13 cellular contexts compared by ENCODE assay signal in genomic region chr15:29871401-29871800, GRCh38. TPM values are rescaled to one million over a fixed set of nuclear protein-coding genes. Genes with fewer than 3 reads are reported as not detected.
A peak's percentile ranks its signal among the peaks of the same experiment; 100 is the strongest.
DNase-seq lines count a peak whose midpoint lies in the region; ATAC-seq and TF ChIP-seq lines count a peak whose summit lies in the region.
"Had no signal": no experiment of that assay in that cellular context is flagged by ENCODE, and none has a peak within 500 bp of the region (broad histone marks: within the 10 kb centered on the region; RNA-seq: fewer than 3 reads in every experiment).

No MANE protein-coding gene starts in this region.

- peak overlapping the region; percentile 72 for H3K27ac ChIP-seq in cingulate gyrus (ENCODE audit: low read depth, low read length)
- peak overlapping the region; percentile 82 for H3K27ac ChIP-seq in left ventricle myocardium inferior (replicated peaks)
- H3K27ac ChIP-seq in psoas muscle, result peak overlapping the region; percentile 71
- H3K27ac ChIP-seq in uterus, result peak overlapping the region; percentile 78 to 91
- H3K27ac ChIP-seq: WERI-Rb-1 had no signal

- peak; percentile 65 for DNase-seq in left ventricle myocardium inferior
- peak; percentile 26 to 74 for DNase-seq in psoas muscle
- peak; percentile 80 to 87 for DNase-seq in uterus
- DNase-seq in NCI-H524 (lab: John Stamatoyannopoulos, UW), result no peak
- no peak for DNase-seq in NCI-H345 treated with DMSO at 0.1 percent for 48 hours (lab: John Stamatoyannopoulos, UW; ENCODE audit: unreplicated experiment)
- no peak for DNase-seq in globus pallidus (ENCODE audit: low spot score)
- DNase-seq: activated CD8-positive, alpha-beta memory T cell treated with anti-CD3 and anti-CD28 coated beads for 24 hours; activated gamma-delta T cell; NCI-H1694; NCI-H524 treated with DMSO at 0.1 percent for 48 hours; PC-3; WERI-Rb-1 had no signal

- 49 to 59% (median 57%) methylated on average over 19 of the region's 19 CpGs for WGBS in psoas muscle, 3 donors

- no peaks in the 10 kb centered on the region for H3K9me3 ChIP-seq in left ventricle myocardium inferior (replicated peaks)
- no peaks in the 10 kb centered on the region for H3K9me3 ChIP-seq in psoas muscle
- H3K9me3 ChIP-seq in uterus, result no peaks in the 10 kb centered on the region

- H3K4me1 ChIP-seq in left ventricle myocardium inferior (peaks cover 63% of the 10 kb centered on the region), psoas muscle (no peaks in the 10 kb centered on the region), uterus (peaks cover 3 to 8% of the 10 kb centered on the region in 2 donors)

- H3K27me3 ChIP-seq in left ventricle myocardium inferior (ENCODE audit: low read depth), result no peaks in the 10 kb centered on the region
- no peaks in the 10 kb centered on the region for H3K27me3 ChIP-seq in psoas muscle (ENCODE audit: insufficient read depth in 3 of 3, low read length in 2 of 3)
- no peaks in the 10 kb centered on the region for H3K27me3 ChIP-seq in uterus

- H3K36me3 ChIP-seq in left ventricle myocardium inferior (no peaks in the 10 kb centered on the region), psoas muscle (ENCODE audit: insufficient read depth in 1 of 2, low read depth in 1 of 2) (no peaks in the 10 kb centered on the region), uterus (no peaks in the 10 kb centered on the region)
- H3K36me3 ChIP-seq: WERI-Rb-1 had no signal

- peak in 3 of 4 donors; percentile 21 to 61 (median 46) for ATAC-seq in psoas muscle
- ATAC-seq: PC-3 had no signal

- intact Hi-C loops in left ventricle myocardium inferior (cut with micrococcal nuclease) (no loop called here), psoas muscle (cut with DNase I) (loop anchor here in 1 of 2 donors (5.0 kb wide), 1 partner anchor 49 kb away; the partner anchor contains the start of gene TJP1), uterus (cut with DNase I; ENCODE audit: low total_unique reads) (no loop called here)

- TF ChIP-seq POLR2A in uterus (IDR thresholded peaks at IDR 0.05), result peak in 1 of 2 donors; percentile 20

- TF ChIP-seq CTCF in left ventricle myocardium inferior (IDR thresholded peaks at IDR 0.05; ENCODE audit: borderline replicate concordance), result no peak
- no peak for TF ChIP-seq CTCF in psoas muscle (IDR thresholded peaks at IDR 0.05)
- no peak for TF ChIP-seq CTCF in uterus (IDR thresholded peaks at IDR 0.05)

- H3K4me3 ChIP-seq in left ventricle myocardium inferior (peak overlapping the region; percentile 29), psoas muscle (no peak overlapping the region), uterus (peak overlapping the region in 1 of 2 donors; percentile 14)

RNA-seq across cellular contexts. Expression of gene TJP1, which starts 49.1 kb away (rescaled TPM):
- total RNA-seq in left ventricle myocardium inferior (108 TPM), psoas muscle (10 to 100 TPM; 32.6 to 49.9 (median 48.1) TPM), uterus (100 to 1,000 TPM in 3 of 4 donors, 10 to 100 TPM in 1; 72.4 to 191 (median 136) TPM)
- polyA plus RNA-seq in psoas muscle, result 10 to 100 TPM in 2 of 3 donors, 1 to 10 TPM in 1; 8.6 to 16.3 (median 15.5) TPM

Comparison
In these comparisons a context has a peak if more than half of its experiments do, and no peak if none do; other contexts are left out.
1. DNase-seq: peak in left ventricle myocardium inferior (single experiment), psoas muscle (2 of 2) and uterus (2 of 2); none in NCI-H524 (0 of 2), NCI-H345 treated with DMSO at 0.1 percent for 48 hours (single experiment) and globus pallidus (single experiment).
2. Peak in every context shown above with its lines, with median percentiles within 50 percentile points of each other: H3K27ac ChIP-seq.